ENCODE assay signal across 12 cellular contexts in genomic region chr4:122710434-122711308, GRCh38. TPM values are rescaled to one million over a fixed set of nuclear protein-coding genes. Genes with fewer than 3 reads are reported as not detected.
DNase-seq lines count a peak whose midpoint lies in the region; ATAC-seq and TF ChIP-seq lines count a peak whose summit lies in the region.
"Had no signal": no experiment of that assay in that cellular context is flagged by ENCODE, and none has a peak within 500 bp of the region (broad histone marks: within the 10 kb centered on the region; RNA-seq: fewer than 3 reads in every experiment).

No MANE protein-coding gene starts in this region.

- H2BK15ac ChIP-seq in neuronal stem cell (ENCODE audit: low read length), result no peak overlapping the region

- H3K27me3 ChIP-seq in neuronal stem cell (ENCODE audit: control insufficient read depth in 3 of 3, insufficient read depth in 3 of 3, low read depth in 1 of 3, low read length in 3 of 3), result no peaks in the 10 kb centered on the region

- in situ Hi-C loops in astrocyte of the spinal cord (cut with HindIII; ENCODE audit: low sequenced_read_pairs), result no loop called here

- peaks cover 2 to 5% (median 3%) of the 10 kb centered on the region in 3 donors for H3K27me3 Mint-ChIP-seq in immature natural killer cell (ENCODE audit: low read depth in 3 of 3)

- H3K23ac ChIP-seq in neuronal stem cell (ENCODE audit: low read depth, low read length, poor library complexity), result no peak overlapping the region

- ATAC-seq in HG03354 (IDR thresholded peaks at IDR 0.05; ENCODE audit: poor library complexity, severe bottlenecking, unreplicated experiment), result peak; percentile 74

- TF ChIP-seq CTCF in astrocyte of the spinal cord (IDR thresholded peaks at IDR 0.05; ENCODE audit: low read depth, low read length), result no peak

- no peak overlapping the region for H4K91ac ChIP-seq in neuronal stem cell (ENCODE audit: low read depth, low read length, poor library complexity)

- H3K36me3 Mint-ChIP-seq in immature natural killer cell, result no peaks in the 10 kb centered on the region

- H3K4me2 ChIP-seq in neuronal stem cell (ENCODE audit: insufficient read depth, low read length, poor library complexity, severe bottlenecking), result no peak overlapping the region

- H3K4me3 Mint-ChIP-seq in immature natural killer cell, result no peak overlapping the region

- no CpG with 5 or more reads among the region's 9 CpGs for WGBS in neuronal stem cell (ENCODE audit: extremely low coverage in 2 of 2, insufficient read length in 2 of 2, insufficient replicate concordance in 1 of 2), 2 donors

- H3K79me1 ChIP-seq in neuronal stem cell (ENCODE audit: low read depth, low read length), result no peaks in the 10 kb centered on the region

- no peak overlapping the region for H3K4ac ChIP-seq in neuronal stem cell (ENCODE audit: low read length)

- H4K8ac ChIP-seq in neuronal stem cell (ENCODE audit: low read depth, low read length), result no peak overlapping the region

- no peaks in the 10 kb centered on the region for H3K9me3 Mint-ChIP-seq in immature natural killer cell

- H3K27ac ChIP-seq in neuronal stem cell (replicated peaks; ENCODE audit: low read length), result no peak overlapping the region

- peaks cover 0 to 2% of the 10 kb centered on the region in 2 donors for H3K4me1 ChIP-seq in neuronal stem cell (ENCODE audit: control insufficient read depth in 2 of 2, insufficient read depth in 1 of 2, low read depth in 1 of 2, low read length in 2 of 2)

- H3K4me1 Mint-ChIP-seq in immature natural killer cell, result no peaks in the 10 kb centered on the region

- H3K9ac ChIP-seq in neuronal stem cell (ENCODE audit: low read depth, low read length, poor library complexity), result no peak overlapping the region

- no peak overlapping the region for H3K18ac ChIP-seq in neuronal stem cell (ENCODE audit: low read length)

- H2BK120ac ChIP-seq in neuronal stem cell (ENCODE audit: low read depth, low read length), result no peak overlapping the region

- no peak overlapping the region for H3K14ac ChIP-seq in neuronal stem cell (ENCODE audit: low read length)

- no peak overlapping the region for H2AK5ac ChIP-seq in neuronal stem cell (ENCODE audit: low read depth, low read length)

- H2BK12ac ChIP-seq in neuronal stem cell (ENCODE audit: low read length), result no peak overlapping the region

- H2AFZ ChIP-seq in neuronal stem cell (ENCODE audit: low read length), result no peak overlapping the region

- H3K4me3 ChIP-seq in astrocyte of the spinal cord (ENCODE audit: low read depth, low read length) (no peak overlapping the region), neuronal stem cell (ENCODE audit: low read length in 2 of 2) (no peak overlapping the region)

- no peaks in the 10 kb centered on the region for H3K36me3 ChIP-seq in neuronal stem cell (replicated peaks in 1 of 2; ENCODE audit: control insufficient read depth in 2 of 2, insufficient read depth in 2 of 2, low read length in 2 of 2)

- no peaks in the 10 kb centered on the region for H3K9me3 ChIP-seq in neuronal stem cell (replicated peaks in 1 of 2; ENCODE audit: control insufficient read depth in 2 of 2, insufficient read depth in 1 of 2, low read depth in 1 of 2, low read length in 2 of 2)

- H2BK5ac ChIP-seq in neuronal stem cell (ENCODE audit: low read length), result no peak overlapping the region

- no peak overlapping the region for H3K27ac Mint-ChIP-seq in immature natural killer cell

- DNase-seq in stimulated activated naive CD4-positive, alpha-beta T cell treated with Interleukin-2 at 50 U/mL for 16 hours (lab: John Stamatoyannopoulos, UW), result peak; percentile 43
- DNase-seq in stimulated activated naive CD4-positive, alpha-beta T cell (lab: John Stamatoyannopoulos, UW), result no peak
- DNase-seq in astrocyte of the spinal cord (ENCODE audit: low read depth, low spot score) (peak; percentile 23), NCI-H146 (lab: John Stamatoyannopoulos, UW) (no peak), EL (no peak), neuronal stem cell (ENCODE audit: low spot score) (no peak), immature natural killer cell (no peak)
- DNase-seq: activated CD8-positive, alpha-beta memory T cell treated with anti-CD3 and anti-CD28 coated beads, Interleukin-2, amount 50 U/mL, for 48 hours; DMS153; kidney; NCI-H1048 had no signal

RNA-seq across cellular contexts. Expression of gene BBS12, which starts 21.8 kb away (rescaled TPM):
- polyA plus RNA-seq in neuronal stem cell (2013, experiment 1 of 2), result 3.9 TPM
- 3.9 TPM for polyA plus RNA-seq in neuronal stem cell (2013, experiment 2 of 2)
- polyA plus RNA-seq in immature natural killer cell, result 1 to 10 TPM in 1 of 3 donors, under 1 TPM in 1, not detected in 1; 0.19 to 1.1 TPM

Comparison
In these comparisons a context has a peak if more than half of its experiments do, and no peak if none do; other contexts are left out.
1. DNase-seq: peak in stimulated activated naive CD4-positive, alpha-beta T cell treated with Interleukin-2 at 50 U/mL for 16 hours (single experiment) and astrocyte of the spinal cord (single experiment); none in stimulated activated naive CD4-positive, alpha-beta T cell (0 of 6), NCI-H146 (single experiment), EL (single experiment), neuronal stem cell (single experiment) and immature natural killer cell (0 of 3).